8 cellular contexts compared by ENCODE assay signal in genomic region chr1:202807367-202807925, GRCh38. TPM values are rescaled to one million over a fixed set of nuclear protein-coding genes. Genes with fewer than 3 reads are reported as not detected.
A peak's percentile ranks its signal among the peaks of the same experiment; 100 is the strongest.
DNase-seq lines count a peak whose midpoint lies in the region; ATAC-seq, FAIRE-seq and TF ChIP-seq lines count a peak whose summit lies in the region.

No MANE protein-coding gene starts in this region.

- no peak for DNase-seq in AG04449 (ENCODE audit: low read depth, low spot score)
- peak; percentile 47 for DNase-seq in HCEC 1CT
- DNase-seq in UCSD-AML1 (lab: John Stamatoyannopoulos, UW; ENCODE audit: unreplicated experiment), result peak; percentile 41
- peak; percentile 29 to 42 for DNase-seq in cardiac fibroblast (ENCODE audit: low read depth in 2 of 2)
- DNase-seq in left colon, result peak in 1 of 2 donors; percentile 48
- DNase-seq in stimulated activated CD4-positive, alpha-beta T cell treated with anti-CD3 and anti-CD28 coated beads, Interleukin-2, amount 100 ng/mL, for 48 hours, result peak; percentile 13 to 31
- no peak for DNase-seq in GM19239 (ENCODE audit: insufficient read length, low spot score)

- no peak for FAIRE-seq in GM19239 (lab: Jason Lieb, UNC)

- POLR2A ChIA-PET in AG04449 (lab: Yijun Ruan, JAX), result interaction anchor here (0.6 to 0.7 kb wide), 2 partner anchors 38 to 74 kb away, joined by 3 to 4 read pairs; no protein-coding TSS in a partner anchor

- ATAC-seq in left colon (peak; percentile 16), GM18520 (IDR thresholded peaks at IDR 0.05; ENCODE audit: unreplicated experiment) (no peak)

- intact Hi-C loops in left colon (cut with DNase I, micrococcal nuclease), result no loop called here

- peak overlapping the region; percentile 90 for H3K4me3 ChIP-seq in AG04449 (ENCODE audit: low read depth, low read length)
- peak overlapping the region; percentile 89 to 96 for H3K4me3 ChIP-seq in cardiac fibroblast (replicated peaks in 1 of 2; ENCODE audit: low read depth in 2 of 2, low read length in 2 of 2)

- TF ChIP-seq CTCF in AG04449 (IDR thresholded peaks at IDR 0.05; ENCODE audit: insufficient read depth, low read length, missing control alignments) (no peak), cardiac fibroblast (IDR thresholded peaks at IDR 0.05; ENCODE audit: low read depth, low read length) (no peak)

- CTCF ChIA-PET in AG04449 (lab: Yijun Ruan, JAX), result no interaction called here

RNA-seq across cellular contexts. Expression of gene KDM5B, which starts 0.8 kb away (rescaled TPM):
- 10 to 100 TPM; 63.1 to 65.5 TPM for total RNA-seq in left colon

RNA-seq across cellular contexts. Expression of gene PCAT6, which starts 3.3 kb away (rescaled TPM):
- 1 to 10 TPM; 1.2 to 1.4 TPM for total RNA-seq in left colon

Comparison
In these comparisons a context has a peak if more than half of its experiments do, and no peak if none do; other contexts are left out.
1. DNase-seq: peak in HCEC 1CT (single experiment), UCSD-AML1 (single experiment), cardiac fibroblast (2 of 2) and stimulated activated CD4-positive, alpha-beta T cell treated with anti-CD3 and anti-CD28 coated beads, Interleukin-2, amount 100 ng/mL, for 48 hours (2 of 2); none in AG04449 (single experiment) and GM19239 (single experiment).